ENCODE assay signal across 1 cellular context in genomic region chr6:169789944-169790927, GRCh38.
TF ChIP-seq lines count a peak whose summit lies in the region.

No MANE protein-coding gene starts in this region.

TF ChIP-seq in HEK293, 187 proteins besides CTCF, POLR2A, EP300 and RAD21 (continued from another document and continues in another):
- TF ChIP-seq ZSCAN18 (tag by site-specific recombination; IDR thresholded peaks at IDR 0.05) = no peak
- peak; percentile 77; the same call in 1 of the 2 replicates for TF ChIP-seq ZBTB10 (tag by site-specific recombination; IDR thresholded peaks at IDR 0.05)
- TF ChIP-seq BCL6B (tag by site-specific recombination; IDR thresholded peaks at IDR 0.05) = no peak
- no peak for TF ChIP-seq ZNF423 (tag by site-specific recombination; IDR thresholded peaks at IDR 0.05)
- TF ChIP-seq ZNF473 (tag by site-specific recombination; IDR thresholded peaks at IDR 0.05) = no peak
- no peak for TF ChIP-seq ZNF133 (tag by site-specific recombination; IDR thresholded peaks at IDR 0.05)
- TF ChIP-seq GFI1B (tag by site-specific recombination; IDR thresholded peaks at IDR 0.05) = no peak
- no peak for TF ChIP-seq ZNF518A (tag by site-specific recombination; conservative IDR thresholded peaks at IDR 0.05; ENCODE audit: low read depth)
- TF ChIP-seq ZNF626 (tag by site-specific recombination; IDR thresholded peaks at IDR 0.05) = no peak
- TF ChIP-seq KLF8 (tag by site-specific recombination; IDR thresholded peaks at IDR 0.05) = no peak
- peak; percentile 19; the same call in 1 of the 2 replicates for TF ChIP-seq KLF10 (tag by site-specific recombination; IDR thresholded peaks at IDR 0.05)
- TF ChIP-seq ZNF280C (tag by site-specific recombination; IDR thresholded peaks at IDR 0.05) = no peak
- TF ChIP-seq ZNF211 (tag by site-specific recombination; IDR thresholded peaks at IDR 0.05; ENCODE audit: low read depth) = no peak
- TF ChIP-seq ZNF221 (tag by site-specific recombination; IDR thresholded peaks at IDR 0.05; ENCODE audit: borderline replicate concordance) = no peak
- peak; percentile 36; the same call in 1 of the 2 replicates for TF ChIP-seq TRIM28 (IDR thresholded peaks at IDR 0.05; ENCODE audit: borderline replicate concordance, low read length)
- TF ChIP-seq OSR2 (tag by site-specific recombination; IDR thresholded peaks at IDR 0.05) = no peak
- peak; percentile 97 for TF ChIP-seq PRDM10 (tag by site-specific recombination; IDR thresholded peaks at IDR 0.05)
- no peak for TF ChIP-seq ZNF596 (tag by site-specific recombination; IDR thresholded peaks at IDR 0.05)
- no peak for TF ChIP-seq ZNF114 (tag by site-specific recombination; IDR thresholded peaks at IDR 0.05)
- no peak for TF ChIP-seq ZNF488 (tag by site-specific recombination; IDR thresholded peaks at IDR 0.05)
- TF ChIP-seq ZFP3 (tag by site-specific recombination; IDR thresholded peaks at IDR 0.05; ENCODE audit: low read depth) = no peak
- no peak for TF ChIP-seq ZNF239 (tag by site-specific recombination; IDR thresholded peaks at IDR 0.05)
- TF ChIP-seq HOXC10 (CRISPR knock-in tag; IDR thresholded peaks at IDR 0.05) = no peak
- TF ChIP-seq ZNF248 (tag by site-specific recombination; IDR thresholded peaks at IDR 0.05) = no peak
- TF ChIP-seq ZNF391 (tag by site-specific recombination; IDR thresholded peaks at IDR 0.05; ENCODE audit: borderline replicate concordance, low read depth) = no peak
- no peak for TF ChIP-seq TSHZ1 (tag by site-specific recombination; IDR thresholded peaks at IDR 0.05; ENCODE audit: borderline replicate concordance)
- TF ChIP-seq ZNF416 (tag by site-specific recombination; IDR thresholded peaks at IDR 0.05) = no peak
- TF ChIP-seq PATZ1 (tag by site-specific recombination; IDR thresholded peaks at IDR 0.05) = peak; percentile 49
- no peak for TF ChIP-seq BCL11A (tag by site-specific recombination; IDR thresholded peaks at IDR 0.05; ENCODE audit: low read depth)
- no peak for TF ChIP-seq ZNF223 (tag by site-specific recombination; IDR thresholded peaks at IDR 0.05)
- TF ChIP-seq ZNF169 (tag by site-specific recombination; IDR thresholded peaks at IDR 0.05) = no peak
- no peak for TF ChIP-seq ZNF138 (tag by site-specific recombination; IDR thresholded peaks at IDR 0.05; ENCODE audit: borderline replicate concordance)
- peak; percentile 95 for TF ChIP-seq ZNF600 (tag by site-specific recombination; IDR thresholded peaks at IDR 0.05)
- TF ChIP-seq SCRT1 (tag by site-specific recombination; IDR thresholded peaks at IDR 0.05; ENCODE audit: borderline replicate concordance) = no peak
